Comparison of ENCODE assay signal across 9 cellular contexts in genomic region chr10:6416892-6417512, GRCh38.
DNase-seq lines count a peak whose midpoint lies in the region; ATAC-seq, FAIRE-seq and TF ChIP-seq lines count a peak whose summit lies in the region.
"Had no signal": no experiment of that assay in that cellular context is flagged by ENCODE, and none has a peak within 500 bp of the region (broad histone marks: within the 10 kb centered on the region; RNA-seq: fewer than 3 reads in every experiment).

No MANE protein-coding gene starts in this region.

- H3K36me3 ChIP-seq in GM06990 (ENCODE audit: control insufficient read depth, insufficient read depth, low read length) = no peaks in the 10 kb centered on the region

- peak; percentile 88 to 94 for TF ChIP-seq RAD21 in A549 (conservative IDR thresholded peaks at IDR 0.05 in 1 of 2, IDR thresholded peaks at IDR 0.05 in 1 of 2)

- 44% methylated on average over 3 of the region's 3 CpGs for WGBS in A549 (ENCODE audit: missing lambda C conversion rate)

- H3K27ac Mint-ChIP-seq in brain = no peak overlapping the region
- H3K27ac Mint-ChIP-seq in stimulated activated naive CD8-positive, alpha-beta T cell treated with anti-CD3 and anti-CD28 coated beads, Interleukin-15, amount 100 ng/mL, for 72 hours = no peak overlapping the region
- H3K27ac Mint-ChIP-seq: dendritic cell treated with granulocyte-macrophage colony-stimulating factor and Interleukin-4, amounts not matched to agents 40 ng/mL and 50 ng/mL, for 4 days had no signal

- DNase-seq in A549 (ENCODE audit: low read depth in 1 of 2, low spot score in 1 of 2) = peak; percentile 71 to 75
- no peak for DNase-seq in GM06990 (ENCODE audit: extremely low read depth, insufficient read length)
- peak; percentile 16 to 19 for DNase-seq in NCI-H2081 (lab: John Stamatoyannopoulos, UW)
- DNase-seq in iPS-NIHi7 (ENCODE audit: extremely low spot score) = peak; percentile 63
- DNase-seq in stimulated activated naive CD8-positive, alpha-beta T cell treated with anti-CD3 and anti-CD28 coated beads, Interleukin-15, amount 100 ng/mL, for 72 hours = no peak
- DNase-seq in activated CD4-positive, CD25-positive, alpha-beta regulatory T cell treated with anti-CD3 and anti-CD28 coated beads, Interleukin-2, amount 50 U/mL, for 72 hours = no peak

- no peak for TF ChIP-seq EP300 in A549 (IDR thresholded peaks at IDR 0.05)

- H3K4me3 Mint-ChIP-seq in brain = no peak overlapping the region
- no peak overlapping the region for H3K4me3 Mint-ChIP-seq in stimulated activated naive CD8-positive, alpha-beta T cell treated with anti-CD3 and anti-CD28 coated beads, Interleukin-15, amount 100 ng/mL, for 72 hours
- H3K4me3 Mint-ChIP-seq: dendritic cell treated with granulocyte-macrophage colony-stimulating factor and Interleukin-4, amounts not matched to agents 40 ng/mL and 50 ng/mL, for 4 days had no signal

- FAIRE-seq in A549 (lab: Jason Lieb, UNC) = peak; percentile 93

- no peak overlapping the region for H3K27ac ChIP-seq in A549

- H3K4me3 ChIP-seq in A549 (no peak overlapping the region), GM06990 (replicated peaks; ENCODE audit: low read depth, low read length) (no peak overlapping the region)

- H3K36me3 Mint-ChIP-seq in brain = no peaks in the 10 kb centered on the region

- no peak for TF ChIP-seq POLR2A in A549 (IDR thresholded peaks at IDR 0.05; ENCODE audit: low read length)

- no peaks in the 10 kb centered on the region for H3K9me3 ChIP-seq in A549

- peaks cover 4% of the 10 kb centered on the region; the same call in 1 of the 2 replicates for H3K27me3 ChIP-seq in GM06990 (replicated peaks; ENCODE audit: control insufficient read depth, insufficient read depth, low read length)

- no peaks in the 10 kb centered on the region for H3K4me1 Mint-ChIP-seq in brain
- H3K4me1 Mint-ChIP-seq in stimulated activated naive CD8-positive, alpha-beta T cell treated with anti-CD3 and anti-CD28 coated beads, Interleukin-15, amount 100 ng/mL, for 72 hours = no peaks in the 10 kb centered on the region

- CTCF ChIA-PET in A549 (lab: Yijun Ruan, JAX) = interaction anchor here (0.7 to 3.2 kb wide), 18 partner anchors 10 to 1019 kb away, joined by 3 to 30 read pairs (median 3); no protein-coding TSS in a partner anchor

- no peaks in the 10 kb centered on the region for H3K4me1 ChIP-seq in A549

- H3K27me3 Mint-ChIP-seq in brain = peaks cover 8% of the 10 kb centered on the region
- no peaks in the 10 kb centered on the region for H3K27me3 Mint-ChIP-seq in stimulated activated naive CD8-positive, alpha-beta T cell treated with anti-CD3 and anti-CD28 coated beads, Interleukin-15, amount 100 ng/mL, for 72 hours
- H3K27me3 Mint-ChIP-seq: dendritic cell treated with granulocyte-macrophage colony-stimulating factor and Interleukin-4, amounts not matched to agents 40 ng/mL and 50 ng/mL, for 4 days had no signal

- POLR2A ChIA-PET in A549 (lab: Yijun Ruan, JAX) = no interaction called here

- ATAC-seq in A549 = peak; percentile 86 to 95
- ATAC-seq in stimulated activated naive CD8-positive, alpha-beta T cell treated with anti-CD3 and anti-CD28 coated beads, Interleukin-15, amount 100 ng/mL, for 72 hours = peak; percentile 73
- no peak for ATAC-seq in HG03135 (IDR thresholded peaks at IDR 0.05; ENCODE audit: unreplicated experiment)

- TF ChIP-seq CTCF in A549 (IDR thresholded peaks at IDR 0.05) (peak; percentile 88), GM06990 (IDR thresholded peaks at IDR 0.05; ENCODE audit: insufficient read depth, low read length, poor library complexity, severe bottlenecking) (peak; percentile 47), brain (conservative IDR thresholded peaks at IDR 0.05) (peak; percentile 82 to 87)

- H3K4me2 ChIP-seq in A549 = no peak overlapping the region

- peaks cover 0 to 4% (median 0%) of the 10 kb centered on the region in 5 experiments for H3K9me3 Mint-ChIP-seq in brain
- peaks cover 0 to 5% of the 10 kb centered on the region in 2 donors for H3K9me3 Mint-ChIP-seq in stimulated activated naive CD8-positive, alpha-beta T cell treated with anti-CD3 and anti-CD28 coated beads, Interleukin-15, amount 100 ng/mL, for 72 hours
- H3K9me3 Mint-ChIP-seq: dendritic cell treated with granulocyte-macrophage colony-stimulating factor and Interleukin-4, amounts not matched to agents 40 ng/mL and 50 ng/mL, for 4 days had no signal

TF ChIP-seq in A549, 52 proteins besides CTCF, POLR2A, EP300 and RAD21:
- TF ChIP-seq ZSCAN20 (CRISPR knock-in tag; IDR thresholded peaks at IDR 0.05) (no peak), E2F6 (IDR thresholded peaks at IDR 0.05; ENCODE audit: borderline replicate concordance, low read depth) (no peak), SMC3 (IDR thresholded peaks at IDR 0.05) (peak; percentile 64)

Comparison
In these comparisons a context has a peak if more than half of its experiments do, and no peak if none do; other contexts are left out.
1. DNase-seq: peak in A549 (2 of 2), NCI-H2081 (2 of 2) and iPS-NIHi7 (single experiment); none in GM06990 (single experiment), stimulated activated naive CD8-positive, alpha-beta T cell treated with anti-CD3 and anti-CD28 coated beads, Interleukin-15, amount 100 ng/mL, for 72 hours (0 of 2) and activated CD4-positive, CD25-positive, alpha-beta regulatory T cell treated with anti-CD3 and anti-CD28 coated beads, Interleukin-2, amount 50 U/mL, for 72 hours (single experiment).
2. Peak in every context shown above with its lines, with median percentiles within 50 percentile points of each other: CTCF ChIP-seq.